ENCODE assay signal across 17 cellular contexts in the genomic region with DNA sequence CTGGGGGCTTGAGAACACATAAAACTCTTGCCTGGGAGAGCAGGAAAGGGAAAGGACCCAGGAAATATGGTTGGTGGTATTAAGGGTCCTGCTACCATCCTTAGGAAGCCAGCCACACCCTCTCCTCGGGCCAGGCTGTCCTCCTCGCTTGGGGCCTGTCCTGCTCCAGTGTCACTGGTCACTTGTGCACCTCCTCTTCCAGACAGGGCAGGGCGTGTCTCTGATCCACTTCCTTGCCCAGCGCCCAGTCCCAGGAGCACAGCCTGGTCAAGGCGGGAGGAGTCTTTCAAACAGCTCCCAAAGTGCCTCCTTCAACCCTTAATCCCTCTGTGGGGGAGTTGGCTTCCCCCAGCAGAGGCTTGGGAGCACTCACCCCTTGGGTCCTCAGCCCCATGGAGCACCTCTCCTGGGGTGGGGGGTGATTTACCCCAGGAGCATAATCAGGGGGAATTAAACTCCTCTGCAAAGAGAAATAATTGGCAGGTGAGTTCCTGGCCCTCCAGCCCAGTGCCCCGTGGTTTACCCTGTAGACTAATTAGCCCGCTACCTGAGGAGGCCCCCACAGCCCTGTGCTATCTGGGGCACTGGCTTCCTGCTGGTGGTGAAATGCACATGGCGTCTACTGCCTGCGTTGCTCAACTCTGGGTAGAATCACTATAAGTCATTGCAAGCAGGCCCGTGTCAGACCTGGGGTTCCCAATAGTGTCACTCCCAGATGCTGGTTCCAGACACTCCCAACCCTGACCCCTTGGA. TPM values are rescaled to one million over a fixed set of nuclear protein-coding genes. Genes with fewer than 3 reads are reported as not detected.
"Had no signal": no experiment of that assay in that cellular context is flagged by ENCODE, and none has a peak within 500 bp of the region (broad histone marks: within the 10 kb centered on the region; RNA-seq: fewer than 3 reads in every experiment).

No MANE protein-coding gene starts in this region.

- H3K36me3 ChIP-seq: gastrocnemius medialis, heart left ventricle, suprapubic skin had no signal

- H3K27ac ChIP-seq: gastrocnemius medialis, heart left ventricle, skin epidermis, suprapubic skin had no signal

- H3K4me3 ChIP-seq: gastrocnemius medialis, heart left ventricle, skin epidermis, suprapubic skin had no signal

- DNase-seq: activated B cell treated with CpG ODN at 0.5 μM for 24 hours; anterior cingulate cortex; endodermal cell; gastrocnemius medialis; heart left ventricle; left cardiac atrium; naive thymus-derived CD4-positive, alpha-beta T cell; posterior cingulate gyrus; stimulated activated naive CD8-positive, alpha-beta T cell treated with anti-CD3 and anti-CD28 coated beads, Interleukin-15, Interleukin-2, amounts not matched to agents 100 U/mL and 50 U/mL, for 24 hours; SW 1271 had no signal

- ATAC-seq: gastrocnemius medialis; heart left ventricle; left cardiac atrium; naive thymus-derived CD4-positive, alpha-beta T cell had no signal

- H3K9me3 ChIP-seq: gastrocnemius medialis, heart left ventricle, suprapubic skin had no signal

- H3K4me1 ChIP-seq: gastrocnemius medialis, heart left ventricle, suprapubic skin had no signal

- FAIRE-seq: bronchial epithelial cell had no signal

RNA-seq across cellular contexts. Expression of a gene that starts 8.0 kb away (rescaled TPM):
- total RNA-seq: bronchial epithelial cell, cerebellum, dermis microvascular lymphatic vessel endothelial cell, epithelial cell of proximal tubule, left cardiac atrium, lung microvascular endothelial cell had no signal
- polyA plus RNA-seq: heart left ventricle; naive thymus-derived CD4-positive, alpha-beta T cell had no signal

RNA-seq across cellular contexts. Expression of a gene that starts 48.2 kb away (rescaled TPM):
- total RNA-seq: bronchial epithelial cell, dermis microvascular lymphatic vessel endothelial cell, lung microvascular endothelial cell had no signal
